In genomic region chr14:53949201-53949600, GRCh38 we compare ENCODE assay signal across 31 cellular contexts. TPM values are rescaled to one million over a fixed set of nuclear protein-coding genes. Genes with fewer than 3 reads are reported as not detected.
"Had no signal": no experiment of that assay in that cellular context is flagged by ENCODE, and none has a peak within 500 bp of the region (broad histone marks: within the 10 kb centered on the region; RNA-seq: fewer than 3 reads in every experiment).

No MANE protein-coding gene starts in this region.

- ATAC-seq: heart right ventricle; mucosa of descending colon; natural killer cell treated with Interleukin-12 subunit alpha and Interleukin-12 subunit beta and Interleukin-15 and Interleukin-18, amount 100 ng/mL, for 72 hours; psoas muscle; sciatic nerve; stimulated activated effector memory CD8-positive, alpha-beta T cell treated with anti-CD3 and anti-CD28 coated beads, Interleukin-12 subunit alpha, Interleukin-12 subunit beta, amount 100 ng/mL, for 72 hours had no signal

- H3K36me3 Mint-ChIP-seq: immature natural killer cell; memory B cell; naive B cell; natural killer cell treated with Interleukin-12 subunit alpha and Interleukin-12 subunit beta and Interleukin-15 and Interleukin-18, amount 100 ng/mL, for 72 hours had no signal

- H3K4me1 ChIP-seq: colonic mucosa had no signal

- H3K4me3 Mint-ChIP-seq: central memory CD8-positive, alpha-beta T cell; immature natural killer cell; memory B cell; mesothelial cell of epicardium; natural killer cell treated with Interleukin-12 subunit alpha and Interleukin-12 subunit beta and Interleukin-15 and Interleukin-18, amount 100 ng/mL, for 72 hours; stimulated activated effector memory CD8-positive, alpha-beta T cell treated with anti-CD3 and anti-CD28 coated beads, Interleukin-12 subunit alpha, Interleukin-12 subunit beta, amount 100 ng/mL, for 72 hours had no signal

- H3K9me3 Mint-ChIP-seq: central memory CD8-positive, alpha-beta T cell; memory B cell; mesothelial cell of epicardium; natural killer cell treated with Interleukin-12 subunit alpha and Interleukin-12 subunit beta and Interleukin-15 and Interleukin-18, amount 100 ng/mL, for 72 hours; stimulated activated effector memory CD8-positive, alpha-beta T cell treated with anti-CD3 and anti-CD28 coated beads, Interleukin-12 subunit alpha, Interleukin-12 subunit beta, amount 100 ng/mL, for 72 hours had no signal

- H3K4me2 ChIP-seq: smooth muscle cell had no signal

- H3K27me3 ChIP-seq: thyroid gland had no signal

- H3K9me3 ChIP-seq: colonic mucosa, esophagus squamous epithelium, heart right ventricle, mucosa of descending colon, psoas muscle, stomach, thyroid gland had no signal

- H3K27ac ChIP-seq: colonic mucosa, esophagus squamous epithelium, heart right ventricle, psoas muscle, thyroid gland had no signal

- FAIRE-seq: keratinocyte had no signal

- H3K36me3 ChIP-seq: colonic mucosa, thyroid gland had no signal

- H3K4me3 ChIP-seq: colonic mucosa, esophagus squamous epithelium, heart right ventricle, lung, mucosa of descending colon, psoas muscle, smooth muscle cell, thyroid gland had no signal

- DNase-seq: colonic mucosa; dermis blood vessel endothelial cell; effector memory CD4-positive, alpha-beta T cell; erythroblast; esophagus squamous epithelium; foreskin melanocyte; glutamatergic neuron; heart right ventricle; hypothalamus; immature natural killer cell; mucosa of descending colon; naive B cell; nucleus accumbens; psoas muscle; retina; stimulated activated CD4-positive, alpha-beta T cell treated with anti-CD3 and anti-CD28 coated beads, Interleukin-12 subunit alpha, Interleukin-12 subunit beta, amount 100 ng/mL, for 4 hours; stimulated activated CD4-positive, alpha-beta T cell treated with anti-CD3 and anti-CD28 coated beads, Interleukin-1b, Interleukin-23, amount 100 ng/mL, for 48 hours; stimulated activated CD4-positive, alpha-beta T cell treated with anti-CD3 and anti-CD28 coated beads, Interleukin-4, amount 100 ng/mL, for 24 hours; stimulated activated naive CD4-positive, alpha-beta T cell treated with Interleukin-2 at 50 U/mL for 16 hours; stomach; thyroid gland; trophoblast cell had no signal

- H3K4me1 Mint-ChIP-seq: central memory CD8-positive, alpha-beta T cell had no signal

- H3K27ac Mint-ChIP-seq: immature natural killer cell; memory B cell; mesothelial cell of epicardium; naive B cell; natural killer cell treated with Interleukin-12 subunit alpha and Interleukin-12 subunit beta and Interleukin-15 and Interleukin-18, amount 100 ng/mL, for 72 hours; stimulated activated effector memory CD8-positive, alpha-beta T cell treated with anti-CD3 and anti-CD28 coated beads, Interleukin-12 subunit alpha, Interleukin-12 subunit beta, amount 100 ng/mL, for 72 hours had no signal

RNA-seq across cellular contexts. Expression of gene BMP4, which starts 7.4 kb away (rescaled TPM):
- polyA plus RNA-seq: immature natural killer cell had no signal
